In genomic region chr14:103711516-103712431, GRCh38 we compare ENCODE assay signal across 10 cellular contexts. TPM values are rescaled to one million over a fixed set of nuclear protein-coding genes. Genes with fewer than 3 reads are reported as not detected.
DNase-seq lines count a peak whose midpoint lies in the region; ATAC-seq, FAIRE-seq and TF ChIP-seq lines count a peak whose summit lies in the region.
"Had no signal": no experiment of that assay in that cellular context is flagged by ENCODE, and none has a peak within 500 bp of the region (broad histone marks: within the 10 kb centered on the region; RNA-seq: fewer than 3 reads in every experiment).

No MANE protein-coding gene starts in this region.

- H3K4me3 ChIP-seq in keratinocyte (ENCODE audit: control insufficient read depth in 2 of 3, extremely low read depth in 1 of 3, insufficient read depth in 2 of 3, low read depth in 1 of 3, low read length in 3 of 3) (peak overlapping the region in 1 of 3 experiments; percentile 23), testis (no peak overlapping the region)
- H3K4me3 ChIP-seq: PC-9 had no signal

- FAIRE-seq in keratinocyte (lab: Jason Lieb, UNC) = peak; percentile 23

- H2AFZ ChIP-seq in keratinocyte (ENCODE audit: control insufficient read depth, low read length) = peak overlapping the region; percentile 8
- H2AFZ ChIP-seq: PC-9 had no signal

- POLR2A ChIA-PET in T-cell (lab: Charles Lee) = no interaction called here

- WGBS in testis, 2 donors = 69 to 73% methylated on average over 8 to 21 of the region's 27 CpGs

- no peak for TF ChIP-seq POLR2A in testis (IDR thresholded peaks at IDR 0.05)

- dilution Hi-C loops in keratinocyte (cut with MboI; ENCODE audit: extremely low pct_ligation_motif_present, low sequenced_read_pairs) = no loop called here

- H3K27ac Mint-ChIP-seq in T-cell = no peak overlapping the region

- no peaks in the 10 kb centered on the region for H3K27me3 Mint-ChIP-seq in T-cell

- no peak for ATAC-seq in T-cell (replicated peaks in 1 of 4)

- H3K9me3 ChIP-seq in keratinocyte (ENCODE audit: control insufficient read depth, low read depth, low read length) (no peaks in the 10 kb centered on the region), testis (no peaks in the 10 kb centered on the region)

- intact Hi-C loops in testis (cut with DNase I; ENCODE audit: low total_unique reads) = no loop called here

- peaks cover 5 to 13% of the 10 kb centered on the region in 2 experiments for H3K36me3 ChIP-seq in keratinocyte (ENCODE audit: control insufficient read depth in 2 of 2, extremely low read depth in 1 of 2, insufficient read depth in 2 of 2, low read length in 2 of 2)
- H3K36me3 ChIP-seq in testis (ENCODE audit: low read depth, missing control alignments) = no peaks in the 10 kb centered on the region

- CTCF ChIA-PET in T-cell (lab: Charles Lee) = no interaction called here

- peaks cover 15 to 36% (median 23%) of the 10 kb centered on the region in 3 donors for H3K4me1 Mint-ChIP-seq in T-cell

- H3K79me2 ChIP-seq in keratinocyte (ENCODE audit: control insufficient read depth, insufficient read depth, low read length) = peaks cover 33% of the 10 kb centered on the region

- H3K9me1 ChIP-seq in keratinocyte (ENCODE audit: control insufficient read depth, extremely low read depth, insufficient read depth, low read length) = no peaks in the 10 kb centered on the region

- peak overlapping the region; percentile 65 for H3K4me2 ChIP-seq in keratinocyte (ENCODE audit: control insufficient read depth, extremely low read depth, insufficient read depth, low read depth, low read length)
- H3K4me2 ChIP-seq: PC-9 had no signal

- H3K27me3 ChIP-seq in keratinocyte (ENCODE audit: control insufficient read depth, extremely low read depth, insufficient read depth, low read length) (no peaks in the 10 kb centered on the region), testis (no peaks in the 10 kb centered on the region)

- H3K4me1 ChIP-seq in keratinocyte (ENCODE audit: control insufficient read depth, extremely low read depth, insufficient read depth, low read length) (peaks cover 43% of the 10 kb centered on the region), testis (peaks cover 36% of the 10 kb centered on the region)

- H3K36me3 Mint-ChIP-seq in T-cell = no peaks in the 10 kb centered on the region

- H3K4me3 Mint-ChIP-seq in T-cell = no peak overlapping the region

- TF ChIP-seq CTCF in keratinocyte (optimal IDR thresholded peaks at IDR 0.05 in 1 of 3, IDR thresholded peaks at IDR 0.05 in 1 of 3, conservative IDR thresholded peaks at IDR 0.05 in 1 of 3; ENCODE audit: extremely low read depth in 1 of 3, insufficient read depth in 2 of 3, low read length in 3 of 3) = no peak
- TF ChIP-seq CTCF in testis (IDR thresholded peaks at IDR 0.05) = no peak

- peak overlapping the region; percentile 65 for H3K27ac ChIP-seq in keratinocyte (ENCODE audit: control insufficient read depth, insufficient read depth, low read length)
- H3K27ac ChIP-seq in testis = peak overlapping the region; percentile 21 to 41
- H3K27ac ChIP-seq: PC-9 had no signal

- peaks cover 5% of the 10 kb centered on the region for H4K20me1 ChIP-seq in keratinocyte (ENCODE audit: control insufficient read depth, extremely low read depth, insufficient read depth, low read length)

- no peaks in the 10 kb centered on the region for H3K9me3 Mint-ChIP-seq in T-cell

- DNase-seq in NCI-H2081 (lab: John Stamatoyannopoulos, UW) = peak; percentile 50 to 81
- DNase-seq in NCI-H2081 treated with DMSO at 0.1 percent for 48 hours (lab: John Stamatoyannopoulos, UW) = no peak
- DNase-seq in astrocyte of the hippocampus (ENCODE audit: low read depth, low spot score) = peak; percentile 40
- DNase-seq in keratinocyte (ENCODE audit: low read depth, low spot score) = no peak
- peak; percentile 50 for DNase-seq in testis
- DNase-seq in T-cell = no peak
- no peak for DNase-seq in activated CD4-positive, CD25-positive, alpha-beta regulatory T cell treated with anti-CD3 and anti-CD28 coated beads, Interleukin-2, amount 50 U/mL, for 72 hours
- DNase-seq in NCI-H2107 treated with DMSO at 0.1 percent for 48 hours (lab: John Stamatoyannopoulos, UW; ENCODE audit: unreplicated experiment) = no peak
- DNase-seq: activated effector memory CD4-positive, alpha-beta T cell treated with anti-CD3 and anti-CD28 coated beads, Interleukin-2, amount 50 U/mL, for 16 hours had no signal

- H3K9ac ChIP-seq in keratinocyte (ENCODE audit: control insufficient read depth, extremely low read depth, insufficient read depth, low read length) = peak overlapping the region; percentile 53

RNA-seq across cellular contexts. Expression of gene XRCC3, which starts 3.5 kb away (rescaled TPM):
- polyA plus RNA-seq in keratinocyte (10.3 to 21.0 TPM (median 14.8 TPM) in 3 replicates), testis (ENCODE audit: insufficient read depth, low read depth, low replicate concordance) (16.6 TPM)
- 1.3 TPM for polyA plus RNA-seq in keratinocyte (2011; ENCODE audit: low read depth)
- polyA plus RNA-seq in keratinocyte (2011; cell fraction: cytosol; rRNA removed) = 7.8 and 10.4 TPM in 2 replicates
- 28.0 and 29.5 TPM in 2 replicates for polyA plus RNA-seq in keratinocyte (2011; cell fraction: nucleus; rRNA removed)
- 3.4 and 14.7 TPM in 2 replicates for polyA plus RNA-seq in keratinocyte (2012; ENCODE audit: low replicate concordance)
- polyA minus RNA-seq in keratinocyte = 9.0 to 16.0 TPM (median 13.9 TPM) in 3 replicates
- 13.6 TPM for polyA minus RNA-seq in keratinocyte (2011; cell fraction: cytosol; rRNA and poly(A)+ RNA removed)
- polyA minus RNA-seq in keratinocyte (2011; cell fraction: nucleus; rRNA and poly(A)+ RNA removed) = 6.1 and 9.2 TPM in 2 replicates
- total RNA-seq in testis (10 to 100 TPM; 40.3 to 41.1 TPM), T-cell (10 to 100 TPM in 3 of 5 donors, 1 to 10 TPM in 2; 7.4 to 15.1 (median 12.9) TPM)

RNA-seq across cellular contexts. Expression of gene ZFYVE21, which starts 3.8 kb away (rescaled TPM):
- 116 to 147 TPM (median 130 TPM) in 3 replicates for polyA plus RNA-seq in keratinocyte
- 38.0 TPM for polyA plus RNA-seq in keratinocyte (2011; ENCODE audit: low read depth)
- polyA plus RNA-seq in keratinocyte (2011; cell fraction: cytosol; rRNA removed) = 117 and 130 TPM in 2 replicates
- polyA plus RNA-seq in keratinocyte (2011; cell fraction: nucleus; rRNA removed) = 95.3 and 124 TPM in 2 replicates
- polyA plus RNA-seq in keratinocyte (2012; ENCODE audit: low replicate concordance) = 78.6 and 88.1 TPM in 2 replicates
- polyA minus RNA-seq in keratinocyte = 53.6 to 72.0 TPM (median 65.9 TPM) in 3 replicates
- 99.8 TPM for polyA minus RNA-seq in keratinocyte (2011; cell fraction: cytosol; rRNA and poly(A)+ RNA removed)
- 39.0 and 59.1 TPM in 2 replicates for polyA minus RNA-seq in keratinocyte (2011; cell fraction: nucleus; rRNA and poly(A)+ RNA removed)
- total RNA-seq in testis = 100 to 1,000 TPM; 194 to 251 TPM
- 86.4 TPM for polyA plus RNA-seq in testis (ENCODE audit: insufficient read depth, low read depth, low replicate concordance)
- 10 to 100 TPM in 4 of 5 donors, 1 to 10 TPM in 1; 8.8 to 22.8 (median 22.1) TPM for total RNA-seq in T-cell

Comparison
In these comparisons a context has a peak if more than half of its experiments do, and no peak if none do; other contexts are left out.
1. DNase-seq: peak in NCI-H2081 (2 of 2), astrocyte of the hippocampus (single experiment) and testis (single experiment); none in NCI-H2081 treated with DMSO at 0.1 percent for 48 hours (single experiment), keratinocyte (single experiment), T-cell (0 of 34), activated CD4-positive, CD25-positive, alpha-beta regulatory T cell treated with anti-CD3 and anti-CD28 coated beads, Interleukin-2, amount 50 U/mL, for 72 hours (single experiment) and NCI-H2107 treated with DMSO at 0.1 percent for 48 hours (single experiment).
2. RNA of gene ZFYVE21, which starts 3.8 kb away (total RNA-seq): 194 to 251 TPM in testis; 8.8 to 22.8 TPM in T-cell; every median in the first group is over 4 times any median in the second.